In genomic region chr7:102935450-102936110, GRCh38 we compare ENCODE assay signal across 1 cellular context.
TF ChIP-seq lines count a peak whose summit lies in the region.

No MANE protein-coding gene starts in this region.

TF ChIP-seq in SK-N-SH, 30 proteins besides CTCF, POLR2A, EP300 and RAD21 (continued from another document):
- TF ChIP-seq ZBTB33 (IDR thresholded peaks at IDR 0.05; ENCODE audit: borderline replicate concordance, low read depth) (no peak), GABPA (IDR thresholded peaks at IDR 0.05; ENCODE audit: low read depth) (no peak), TCF12 (IDR thresholded peaks at IDR 0.05) (peak; percentile 61), FOXM1 (IDR thresholded peaks at IDR 0.05; ENCODE audit: low read depth) (no peak), NRF1 (IDR thresholded peaks at IDR 0.05; ENCODE audit: low read depth, low read length) (no peak), CHD2 (IDR thresholded peaks at IDR 0.05; ENCODE audit: low read length, partially characterized antibody) (peak; percentile 88), MXI1 (IDR thresholded peaks at IDR 0.05; ENCODE audit: low read depth, low read length) (peak; percentile 62; the same call in 1 of the 2 replicates)
- TF ChIP-seq, protein P1, sequence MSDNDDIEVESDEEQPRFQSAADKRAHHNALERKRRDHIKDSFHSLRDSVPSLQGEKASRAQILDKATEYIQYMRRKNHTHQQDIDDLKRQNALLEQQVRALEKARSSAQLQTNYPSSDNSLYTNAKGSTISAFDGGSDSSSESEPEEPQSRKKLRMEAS (IDR thresholded peaks at IDR 0.05; ENCODE audit: low read depth): no peak
- TF ChIP-seq, protein P2, sequence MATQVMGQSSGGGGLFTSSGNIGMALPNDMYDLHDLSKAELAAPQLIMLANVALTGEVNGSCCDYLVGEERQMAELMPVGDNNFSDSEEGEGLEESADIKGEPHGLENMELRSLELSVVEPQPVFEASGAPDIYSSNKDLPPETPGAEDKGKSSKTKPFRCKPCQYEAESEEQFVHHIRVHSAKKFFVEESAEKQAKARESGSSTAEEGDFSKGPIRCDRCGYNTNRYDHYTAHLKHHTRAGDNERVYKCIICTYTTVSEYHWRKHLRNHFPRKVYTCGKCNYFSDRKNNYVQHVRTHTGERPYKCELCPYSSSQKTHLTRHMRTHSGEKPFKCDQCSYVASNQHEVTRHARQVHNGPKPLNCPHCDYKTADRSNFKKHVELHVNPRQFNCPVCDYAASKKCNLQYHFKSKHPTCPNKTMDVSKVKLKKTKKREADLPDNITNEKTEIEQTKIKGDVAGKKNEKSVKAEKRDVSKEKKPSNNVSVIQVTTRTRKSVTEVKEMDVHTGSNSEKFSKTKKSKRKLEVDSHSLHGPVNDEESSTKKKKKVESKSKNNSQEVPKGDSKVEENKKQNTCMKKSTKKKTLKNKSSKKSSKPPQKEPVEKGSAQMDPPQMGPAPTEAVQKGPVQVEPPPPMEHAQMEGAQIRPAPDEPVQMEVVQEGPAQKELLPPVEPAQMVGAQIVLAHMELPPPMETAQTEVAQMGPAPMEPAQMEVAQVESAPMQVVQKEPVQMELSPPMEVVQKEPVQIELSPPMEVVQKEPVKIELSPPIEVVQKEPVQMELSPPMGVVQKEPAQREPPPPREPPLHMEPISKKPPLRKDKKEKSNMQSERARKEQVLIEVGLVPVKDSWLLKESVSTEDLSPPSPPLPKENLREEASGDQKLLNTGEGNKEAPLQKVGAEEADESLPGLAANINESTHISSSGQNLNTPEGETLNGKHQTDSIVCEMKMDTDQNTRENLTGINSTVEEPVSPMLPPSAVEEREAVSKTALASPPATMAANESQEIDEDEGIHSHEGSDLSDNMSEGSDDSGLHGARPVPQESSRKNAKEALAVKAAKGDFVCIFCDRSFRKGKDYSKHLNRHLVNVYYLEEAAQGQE (IDR thresholded peaks at IDR 0.05; ENCODE audit: low read depth, low read length): no peak
TF ChIP-seq in SK-N-SH: peak in this region for 6.
